Comparison of ENCODE assay signal across 16 cellular contexts in genomic region chr14:32571995-32572866, GRCh38.
A peak's percentile ranks its signal among the peaks of the same experiment; 100 is the strongest.
DNase-seq lines count a peak whose midpoint lies in the region; ATAC-seq lines count a peak whose summit lies in the region.
"Had no signal": no experiment of that assay in that cellular context is flagged by ENCODE, and none has a peak within 500 bp of the region (broad histone marks: within the 10 kb centered on the region; RNA-seq: fewer than 3 reads in every experiment).

No MANE protein-coding gene starts in this region.

- intact Hi-C loops in activated CD4-positive, alpha-beta T cell treated with anti-CD3 and anti-CD28 coated beads for 36 hours (cut with DNase I, micrococcal nuclease) = loop anchor here in 1 of 2 experiments (10.0 kb wide), 1 partner anchor 363 kb away; the partner anchor contains the start of gene NPAS3

- H3K27ac Mint-ChIP-seq in T-helper 17 cell = no peak overlapping the region
- H3K27ac Mint-ChIP-seq in activated CD4-positive, alpha-beta T cell treated with anti-CD3 and anti-CD28 coated beads for 36 hours = no peak overlapping the region
- H3K27ac Mint-ChIP-seq: activated naive CD8-positive, alpha-beta T cell treated with anti-CD3 and anti-CD28 coated beads, Interleukin-2, amount 10 ng/mL, durations not matched to agents 7 days and 5 days; dendritic cell treated with granulocyte-macrophage colony-stimulating factor and Interleukin-4, amounts not matched to agents 40 ng/mL and 50 ng/mL, for 4 days; T-helper 1 cell treated with Interleukin-12 subunit alpha and Interleukin-12 subunit beta and Interleukin-4 antibody, amounts not matched to agents 30 μg/mL and 1 μg/mL, for 36 hours had no signal

- POLR2A ChIA-PET in activated CD4-positive, alpha-beta T cell treated with anti-CD3 and anti-CD28 coated beads for 36 hours (lab: Charles Lee) = no interaction called here

- DNase-seq in left kidney (ENCODE audit: low read depth, low spot score) (peak; percentile 34), RPMI8226 (no peak), inferior parietal cortex (ENCODE audit: extremely low spot score) (no peak), T-helper 17 cell (no peak)
- no peak for DNase-seq in activated CD4-positive, alpha-beta T cell treated with anti-CD3 and anti-CD28 coated beads for 36 hours
- DNase-seq: activated CD8-positive, alpha-beta memory T cell treated with anti-CD3 and anti-CD28 coated beads for 24 hours; activated naive CD8-positive, alpha-beta T cell treated with anti-CD3 and anti-CD28 coated beads, Interleukin-2, amount 10 ng/mL, durations not matched to agents 7 days and 5 days; AML-193; NCI-H2107; stimulated activated CD4-positive, alpha-beta T cell treated with anti-CD3 and anti-CD28 coated beads, Interleukin-2, amount 100 ng/mL, for 48 hours; stimulated activated naive CD4-positive, alpha-beta T cell treated with Interleukin-2 at 50 U/mL for 16 hours had no signal

- H3K27me3 Mint-ChIP-seq in T-helper 17 cell = peaks cover 20% of the 10 kb centered on the region
- peaks cover 12% of the 10 kb centered on the region for H3K27me3 Mint-ChIP-seq in activated CD4-positive, alpha-beta T cell treated with anti-CD3 and anti-CD28 coated beads for 36 hours

- ATAC-seq in GM18867 (IDR thresholded peaks at IDR 0.05; ENCODE audit: unreplicated experiment) (peak; percentile 75), GM21717 (IDR thresholded peaks at IDR 0.05; ENCODE audit: unreplicated experiment) (peak; percentile 66), HG03354 (IDR thresholded peaks at IDR 0.05; ENCODE audit: poor library complexity, severe bottlenecking, unreplicated experiment) (peak; percentile 71), T-helper 17 cell (no peak)
- ATAC-seq in activated CD4-positive, alpha-beta T cell treated with anti-CD3 and anti-CD28 coated beads for 36 hours = no peak

- H3K9me3 ChIP-seq in T-helper 17 cell (ENCODE audit: control insufficient read depth, low read length, poor library complexity, severe bottlenecking) = no peaks in the 10 kb centered on the region

- no peaks in the 10 kb centered on the region for H3K9me3 Mint-ChIP-seq in activated CD4-positive, alpha-beta T cell treated with anti-CD3 and anti-CD28 coated beads for 36 hours (ENCODE audit: low read depth)
- H3K9me3 Mint-ChIP-seq: activated naive CD8-positive, alpha-beta T cell treated with anti-CD3 and anti-CD28 coated beads, Interleukin-2, amount 10 ng/mL, durations not matched to agents 7 days and 5 days; dendritic cell treated with granulocyte-macrophage colony-stimulating factor and Interleukin-4, amounts not matched to agents 40 ng/mL and 50 ng/mL, for 4 days; T-helper 1 cell treated with Interleukin-12 subunit alpha and Interleukin-12 subunit beta and Interleukin-4 antibody, amounts not matched to agents 30 μg/mL and 1 μg/mL, for 36 hours had no signal

- H3K4me1 Mint-ChIP-seq in T-helper 17 cell = peaks cover 3% of the 10 kb centered on the region
- H3K4me1 Mint-ChIP-seq in activated CD4-positive, alpha-beta T cell treated with anti-CD3 and anti-CD28 coated beads for 36 hours = no peaks in the 10 kb centered on the region
- H3K4me1 Mint-ChIP-seq: activated naive CD8-positive, alpha-beta T cell treated with anti-CD3 and anti-CD28 coated beads, Interleukin-2, amount 10 ng/mL, durations not matched to agents 7 days and 5 days had no signal

- CTCF ChIA-PET in activated CD4-positive, alpha-beta T cell treated with anti-CD3 and anti-CD28 coated beads for 36 hours (lab: Charles Lee) = no interaction called here

- no peak overlapping the region for H3K4me3 Mint-ChIP-seq in T-helper 17 cell
- H3K4me3 Mint-ChIP-seq in activated CD4-positive, alpha-beta T cell treated with anti-CD3 and anti-CD28 coated beads for 36 hours = no peak overlapping the region
- H3K4me3 Mint-ChIP-seq: activated naive CD8-positive, alpha-beta T cell treated with anti-CD3 and anti-CD28 coated beads, Interleukin-2, amount 10 ng/mL, durations not matched to agents 7 days and 5 days; dendritic cell treated with granulocyte-macrophage colony-stimulating factor and Interleukin-4, amounts not matched to agents 40 ng/mL and 50 ng/mL, for 4 days; T-helper 1 cell treated with Interleukin-12 subunit alpha and Interleukin-12 subunit beta and Interleukin-4 antibody, amounts not matched to agents 30 μg/mL and 1 μg/mL, for 36 hours had no signal

- H3K36me3 Mint-ChIP-seq in T-helper 17 cell (ENCODE audit: low read depth) = no peaks in the 10 kb centered on the region
- H3K36me3 Mint-ChIP-seq in activated CD4-positive, alpha-beta T cell treated with anti-CD3 and anti-CD28 coated beads for 36 hours (ENCODE audit: low read depth) = no peaks in the 10 kb centered on the region
- H3K36me3 Mint-ChIP-seq: activated naive CD8-positive, alpha-beta T cell treated with anti-CD3 and anti-CD28 coated beads, Interleukin-2, amount 10 ng/mL, durations not matched to agents 7 days and 5 days had no signal

Comparison
In these comparisons a context has a peak if more than half of its experiments do, and no peak if none do; other contexts are left out.
1. ATAC-seq: peak in GM18867 (single experiment), GM21717 (single experiment) and HG03354 (single experiment); none in T-helper 17 cell (single experiment) and activated CD4-positive, alpha-beta T cell treated with anti-CD3 and anti-CD28 coated beads for 36 hours (single experiment).